8 cellular contexts compared by ENCODE assay signal in the genomic region with DNA sequence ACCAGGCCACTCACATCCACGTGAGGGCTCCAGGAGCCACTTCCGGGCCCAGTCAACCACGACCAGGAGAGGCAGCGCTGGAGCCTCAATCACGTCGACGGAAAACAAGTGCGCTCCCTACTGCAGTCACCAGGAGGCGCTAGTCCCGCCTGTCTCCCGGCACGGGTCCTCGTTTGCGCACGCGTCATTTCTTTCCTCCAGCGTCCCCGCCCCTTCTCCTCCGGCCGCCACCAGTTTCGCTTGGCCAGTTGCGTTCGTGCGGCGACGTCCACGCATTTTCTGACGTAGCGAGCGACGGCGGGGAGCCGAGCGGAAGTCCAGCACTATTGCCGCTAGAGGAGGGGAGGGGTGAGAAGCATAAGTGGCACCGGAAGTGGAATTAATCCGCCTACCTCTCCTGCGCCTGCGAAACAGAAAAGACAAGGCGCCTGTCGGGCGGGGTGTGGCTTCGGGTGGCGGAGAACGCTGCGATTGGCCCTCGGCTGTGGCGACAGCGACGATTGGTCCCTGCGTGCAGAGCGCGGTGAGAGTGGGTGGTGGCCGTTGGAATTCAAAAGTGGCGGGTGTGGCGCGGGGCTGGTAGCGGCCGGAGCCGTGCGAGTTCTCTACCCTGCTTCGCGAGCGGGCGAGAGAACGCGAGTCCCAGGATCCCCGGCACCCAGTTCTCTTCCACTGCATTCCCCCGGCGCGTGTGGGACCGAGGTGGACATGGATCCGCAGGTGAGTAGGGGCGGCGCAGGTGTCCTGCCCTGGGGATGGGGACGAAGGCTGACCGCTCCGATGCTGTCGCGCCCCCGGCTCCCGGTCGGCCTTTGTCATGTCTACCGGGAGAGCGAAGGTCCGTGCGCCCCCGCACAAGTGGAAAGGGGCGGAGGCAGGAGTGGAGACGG. TPM values are rescaled to one million over a fixed set of nuclear protein-coding genes. Genes with fewer than 3 reads are reported as not detected.
DNase-seq lines count a peak whose midpoint lies in the region; FAIRE-seq and TF ChIP-seq lines count a peak whose summit lies in the region.

KIFC1 (plus strand) TSS at position 546 of the 890 bp plus-strand sequence; CDS start at position 709, 163 bp downstream.

- CTCF ChIA-PET in H1 (lab: Charles Lee; ENCODE audit: partially characterized antibody): interaction anchor here (0.7 to 1.6 kb wide), 21 partner anchors 9 to 192 kb away, joined by 3 to 8 read pairs (median 4); no protein-coding TSS in a partner anchor

- H3K27ac ChIP-seq in H1 (ENCODE audit: low read depth, low read length): peak within 1 kb of the TSS; percentile 70; the same call in 1 of the 2 replicates
- H3K27ac ChIP-seq in mesenchymal stem cell (ENCODE audit: low read length, poor library complexity, severe bottlenecking): peak within 1 kb of the TSS; percentile 72

- H3K4me3 ChIP-seq in H1 (ENCODE audit: extremely low read depth in 1 of 4, insufficient read depth in 2 of 4, low read depth in 3 of 4, low read length in 4 of 4) (peak within 1 kb of the TSS; percentile 81 to 82 (median 82)), mesenchymal stem cell (ENCODE audit: insufficient read depth in 1 of 2, low read depth in 1 of 2, low read length in 2 of 2) (peak within 1 kb of the TSS; percentile 69 to 89)

- H3K23ac ChIP-seq in H1 (ENCODE audit: insufficient read length) (no peak within 1 kb of the TSS), mesenchymal stem cell (ENCODE audit: low read length in 2 of 2) (peak within 1 kb of the TSS in 1 of 2 experiments; percentile 29)

- peak; percentile 60 for FAIRE-seq in H1 (lab: Jason Lieb, UNC)

- peak; percentile 100 for DNase-seq in COR-L47 (lab: John Stamatoyannopoulos, UW)
- peak; percentile 93 for DNase-seq in GM20000 (ENCODE audit: low spot score)
- DNase-seq in HT1080 (ENCODE audit: low read depth): peak; percentile 100
- peak; percentile 99 for DNase-seq in NOMO-1 treated with DMSO at 0.1 percent for 48 hours (lab: John Stamatoyannopoulos, UW; ENCODE audit: unreplicated experiment)
- DNase-seq in activated CD8-positive, alpha-beta memory T cell treated with anti-CD3 and anti-CD28 coated beads for 48 hours (ENCODE audit: low read depth in 2 of 3, low spot score in 2 of 3): peak; percentile 94 to 99 (median 98)
- DNase-seq in H1 (ENCODE audit: low read depth in 1 of 2, low spot score in 2 of 2): peak; percentile 99 to 100
- peak; percentile 100 for DNase-seq in mesenchymal stem cell
- DNase-seq in stimulated activated CD8-positive, alpha-beta memory T cell treated with anti-CD3 and anti-CD28 coated beads, Interleukin-15, amount 100 ng/mL, for 1 hour (ENCODE audit: low read depth): peak; percentile 98

- POLR2A ChIA-PET in H1 (lab: Charles Lee; ENCODE audit: partially characterized antibody): interaction anchor here (0.6 to 2.6 kb wide), 12 partner anchors 9 to 422 kb away, joined by 3 to 10 read pairs (median 4); partner anchors contain the start of genes RPS18, VPS52, ZBTB22 and ZBTB9

- H4K20me1 ChIP-seq in H1 (replicated peaks in 1 of 2; ENCODE audit: control insufficient read depth in 1 of 2, insufficient read depth in 2 of 2, low read length in 2 of 2): peaks cover 2 to 7% of the 10 kb centered on the region in 2 experiments

- H3K18ac ChIP-seq in H1 (ENCODE audit: extremely low read depth, low read length): peak within 1 kb of the TSS; percentile 27; the same call in 1 of the 2 replicates
- H3K18ac ChIP-seq in mesenchymal stem cell (ENCODE audit: low read depth in 1 of 2, low read length in 2 of 2): peak within 1 kb of the TSS in 1 of 2 experiments; percentile 1

- TF ChIP-seq RAD21 in H1 (IDR thresholded peaks at IDR 0.05 in 1 of 2, conservative IDR thresholded peaks at IDR 0.05 in 1 of 2; ENCODE audit: low read depth in 2 of 2, low read length in 2 of 2): peak; percentile 38 to 57

- H3K9me3 ChIP-seq in H1 (ENCODE audit: insufficient read depth in 2 of 2, low read depth in 1 of 2, low read length in 1 of 2): no peaks in the 10 kb centered on the region
- no peaks in the 10 kb centered on the region for H3K9me3 ChIP-seq in mesenchymal stem cell (ENCODE audit: control insufficient read depth, low read length)

- 0 out of 3 replicates have a peak, but pooled peaks of 1 of the 2 experiments have one; percentile 18 for TF ChIP-seq EP300 in H1 (IDR thresholded peaks at IDR 0.05; ENCODE audit: borderline replicate concordance in 1 of 2, low read depth in 2 of 2, low read length in 2 of 2)

- TF ChIP-seq CTCF in GM20000 (IDR thresholded peaks at IDR 0.05; ENCODE audit: extremely low read depth, missing control alignments) (peak; percentile 74), H1 (IDR thresholded peaks at IDR 0.05; ENCODE audit: control extremely low read depth in 1 of 3, insufficient read depth in 1 of 3, low read depth in 1 of 3, low read length in 3 of 3) (peak; percentile 96 to 99 (median 99))

- H3K4ac ChIP-seq in H1 (replicated peaks; ENCODE audit: insufficient read length, low read depth, low read length) (peak within 1 kb of the TSS; percentile 83), mesenchymal stem cell (ENCODE audit: low read depth in 1 of 2, low read length in 2 of 2) (peak within 1 kb of the TSS; percentile 59 to 63)

- H3K56ac ChIP-seq in H1 (replicated peaks; ENCODE audit: insufficient read length, low read depth, low read length): peak within 1 kb of the TSS; percentile 71

- H3K14ac ChIP-seq in H1 (ENCODE audit: insufficient read length) (no peak within 1 kb of the TSS), mesenchymal stem cell (ENCODE audit: low read length in 2 of 2) (peak within 1 kb of the TSS in 1 of 2 experiments; percentile 79)

- H3K4me1 ChIP-seq in H1 (replicated peaks in 1 of 4; ENCODE audit: control insufficient read depth in 3 of 4, insufficient read depth in 4 of 4, low read length in 3 of 4): peaks cover 0 to 6% (median 3%) of the 10 kb centered on the region in 4 experiments; a peak in 4 of 7 replicates
- peaks cover 2% of the 10 kb centered on the region for H3K4me1 ChIP-seq in mesenchymal stem cell (ENCODE audit: control insufficient read depth, insufficient read depth, low read depth, low read length)

- H2BK12ac ChIP-seq in H1 (ENCODE audit: low read depth, low read length): peak within 1 kb of the TSS; percentile 84
- H2BK12ac ChIP-seq in mesenchymal stem cell (ENCODE audit: low read length in 2 of 2): no peak within 1 kb of the TSS

- H3K9ac ChIP-seq in H1 (replicated peaks in 1 of 4; ENCODE audit: extremely low read depth in 1 of 4, low read depth in 3 of 4, low read length in 3 of 4) (peak within 1 kb of the TSS; percentile 49 to 88 (median 76)), mesenchymal stem cell (ENCODE audit: low read length) (peak within 1 kb of the TSS; percentile 86)

- peaks cover 37 to 45% of the 10 kb centered on the region in 2 experiments for H3K79me2 ChIP-seq in H1 (ENCODE audit: control insufficient read depth in 1 of 2, insufficient read depth in 2 of 2, low read length in 2 of 2)

- 1% methylated on average over 62 of the region's 90 CpGs; no CpG with 5 or more reads in 1 of the 2 experiments for WGBS in H1 (ENCODE audit: extremely low coverage in 1 of 2, insufficient coverage in 1 of 2, insufficient read length in 1 of 2, insufficient replicate concordance in 2 of 2, low coverage in 1 of 2, low lambda C conversion rate in 2 of 2, missing lambda C conversion rate in 1 of 2), 2 experiments
- 0% methylated on average over 66 of the region's 90 CpGs for WGBS in mesenchymal stem cell

- H4K5ac ChIP-seq in H1 (ENCODE audit: insufficient read length, low read depth, low read length): peak within 1 kb of the TSS; percentile 73

- peak in 1 of 2 experiments; percentile 43; a peak in 1 of 3 replicates for TF ChIP-seq POLR2A in H1 (IDR thresholded peaks at IDR 0.05; ENCODE audit: control extremely low read depth in 1 of 2, low read depth in 2 of 2, low read length in 2 of 2)

- peak within 1 kb of the TSS; percentile 83 to 95 for H3K4me2 ChIP-seq in H1 (ENCODE audit: insufficient read depth in 1 of 2, low read depth in 2 of 2, low read length in 2 of 2)
- peak within 1 kb of the TSS; percentile 82 for H3K4me2 ChIP-seq in mesenchymal stem cell (ENCODE audit: low read length, poor library complexity, severe bottlenecking)

- no peak within 1 kb of the TSS for H4K8ac ChIP-seq in H1 (ENCODE audit: extremely low read depth, insufficient read depth, low read length)
- H4K8ac ChIP-seq in mesenchymal stem cell (ENCODE audit: low read length): no peak within 1 kb of the TSS

- H2BK15ac ChIP-seq in H1 (ENCODE audit: low read length) (peak within 1 kb of the TSS; percentile 7), mesenchymal stem cell (ENCODE audit: low read depth, poor library complexity, severe bottlenecking) (no peak within 1 kb of the TSS)

- H4K91ac ChIP-seq in H1 (replicated peaks; ENCODE audit: insufficient read length, low read length): peak within 1 kb of the TSS; percentile 30
- H4K91ac ChIP-seq in mesenchymal stem cell (ENCODE audit: low read length): peak within 1 kb of the TSS; percentile 9

- H3K23me2 ChIP-seq in H1 (ENCODE audit: low read depth, low read length): peaks cover 6% of the 10 kb centered on the region; the same call in 1 of the 2 replicates

- H3K27me3 ChIP-seq in H1 (replicated peaks in 1 of 4; ENCODE audit: control insufficient read depth in 3 of 4, extremely low read depth in 1 of 4, insufficient read depth in 3 of 4, low read length in 3 of 4) (no peaks in the 10 kb centered on the region), mesenchymal stem cell (ENCODE audit: control insufficient read depth in 1 of 2, insufficient read depth in 1 of 2, low read length in 2 of 2) (no peaks in the 10 kb centered on the region)

- H2BK5ac ChIP-seq in H1 (ENCODE audit: low read depth, low read length): peak within 1 kb of the TSS; percentile 79
- no peak within 1 kb of the TSS for H2BK5ac ChIP-seq in mesenchymal stem cell (ENCODE audit: low read depth, low read length, poor library complexity, severe bottlenecking)

- peaks cover 3% of the 10 kb centered on the region for H3K79me1 ChIP-seq in H1 (ENCODE audit: low read depth, low read length)
- H3K79me1 ChIP-seq in mesenchymal stem cell (replicated peaks; ENCODE audit: low read length, poor library complexity, severe bottlenecking): no peaks in the 10 kb centered on the region

- H2BK120ac ChIP-seq in H1 (replicated peaks; ENCODE audit: low read depth, low read length) (no peak within 1 kb of the TSS), mesenchymal stem cell (ENCODE audit: low read depth, low read length) (no peak within 1 kb of the TSS)

- H2BK20ac ChIP-seq in H1 (ENCODE audit: low read length): no peak within 1 kb of the TSS

- H3K36me3 ChIP-seq in H1 (ENCODE audit: control insufficient read depth in 2 of 4, insufficient read depth in 4 of 4, low read length in 3 of 4) (no peaks in the 10 kb centered on the region), mesenchymal stem cell (ENCODE audit: control insufficient read depth in 1 of 2, insufficient read depth in 2 of 2, low read depth in 1 of 2, low read length in 2 of 2) (no peaks in the 10 kb centered on the region)

- H2AFZ ChIP-seq in H1 (ENCODE audit: low read length): peak within 1 kb of the TSS; percentile 84
- H2AFZ ChIP-seq in mesenchymal stem cell (ENCODE audit: low read depth, low read length): peak within 1 kb of the TSS; percentile 55

- H2AK5ac ChIP-seq in H1 (ENCODE audit: low read depth, low read length) (0 out of 2 replicates have a peak within 1 kb of the TSS, but pooled peaks have one; percentile 5), mesenchymal stem cell (ENCODE audit: low read length, severe bottlenecking) (peak within 1 kb of the TSS; percentile 10)

RNA-seq across cellular contexts. Expression of gene KIFC1, which starts in this region (rescaled TPM):
- 80.5 and 105 TPM in 2 replicates for total RNA-seq in HT1080 (2014; rRNA removed; shearing (Covaris generic))
- polyA plus RNA-seq in HT1080 (2015; cell fraction: cytosol; rRNA removed): 43.6 and 54.4 TPM in 2 replicates
- 157 and 158 TPM in 2 replicates for polyA plus RNA-seq in HT1080 (2015; cell fraction: nucleus; rRNA removed)
- 64.3 and 69.3 TPM in 2 replicates for total RNA-seq in H1 (2021; fragmentation: NEBNext Ultra II Directional; extraction: Animal tissue kit (Norgen Biotek cat#: 25700))
- polyA plus RNA-seq in H1 (2011; rRNA removed): 46.6 and 60.9 TPM in 2 replicates
- polyA plus RNA-seq in H1 (2011; cell fraction: cytosol; rRNA removed): 68.7 TPM
- 85.7 TPM for polyA plus RNA-seq in H1 (2011; cell fraction: nucleus; rRNA removed)
- polyA plus RNA-seq in H1 (2012, experiment 1 of 2): 57.7 to 66.0 TPM (median 62.9 TPM) in 4 replicates
- polyA plus RNA-seq in H1 (2012, experiment 2 of 2): 42.3 TPM
- 45.5 TPM for polyA plus RNA-seq in H1 (2013, experiment 1 of 2)
- polyA plus RNA-seq in H1 (2013, experiment 2 of 2): 44.5 TPM
- 47.9 and 58.8 TPM in 2 replicates for polyA minus RNA-seq in H1 (2011; rRNA and poly(A)+ RNA removed)
- polyA minus RNA-seq in H1 (2011; cell fraction: cytosol; rRNA and poly(A)+ RNA removed): 40.5 TPM
- 41.0 TPM for polyA minus RNA-seq in H1 (2011; cell fraction: nucleus; rRNA and poly(A)+ RNA removed)
- 4.9 TPM for polyA plus RNA-seq in mesenchymal stem cell (2013, experiment 1 of 2)
- polyA plus RNA-seq in mesenchymal stem cell (2013, experiment 2 of 2): 5.1 TPM

Comparison
In these comparisons a context has a peak if more than half of its experiments do, and no peak if none do; other contexts are left out.
1. Peak in every context shown above with its lines: DNase-seq, H3K4me3 ChIP-seq and H3K27ac ChIP-seq.